10 cellular contexts compared by ENCODE assay signal in genomic region chr6:166495487-166496314, GRCh38.
"Had no signal": no experiment of that assay in that cellular context is flagged by ENCODE, and none has a peak within 500 bp of the region (broad histone marks: within the 10 kb centered on the region; RNA-seq: fewer than 3 reads in every experiment).

No MANE protein-coding gene starts in this region.

- H3K4me3 ChIP-seq: esophagus muscularis mucosa, hepatocyte, left lung, spleen, thyroid gland had no signal

- H3K27ac ChIP-seq: esophagus muscularis mucosa, hepatocyte, left lung, spleen, thyroid gland had no signal

- H3K9me3 ChIP-seq: esophagus muscularis mucosa, left lung, spleen, thyroid gland had no signal

- H3K27me3 ChIP-seq: esophagus muscularis mucosa, hepatocyte, left lung, spleen, thyroid gland had no signal

- DNase-seq: activated CD8-positive, alpha-beta memory T cell treated with anti-CD3 and anti-CD28 coated beads, Interleukin-2, amount 50 U/mL, for 48 hours; activated naive CD8-positive, alpha-beta T cell treated with anti-CD3 and anti-CD28 coated beads, Interleukin-2, amount 10 ng/mL, durations not matched to agents 7 days and 5 days; left lung; mammary epithelial cell; natural killer cell; SIG-M5; thyroid gland had no signal

- H3K27me3 Mint-ChIP-seq: activated naive CD8-positive, alpha-beta T cell treated with anti-CD3 and anti-CD28 coated beads, Interleukin-2, amount 10 ng/mL, durations not matched to agents 7 days and 5 days had no signal

- H3K79me2 ChIP-seq: hepatocyte had no signal

- H3K4me2 ChIP-seq: hepatocyte had no signal

- H3K9me3 Mint-ChIP-seq: activated naive CD8-positive, alpha-beta T cell treated with anti-CD3 and anti-CD28 coated beads, Interleukin-2, amount 10 ng/mL, durations not matched to agents 7 days and 5 days; natural killer cell had no signal

- H3K27ac Mint-ChIP-seq: activated naive CD8-positive, alpha-beta T cell treated with anti-CD3 and anti-CD28 coated beads, Interleukin-2, amount 10 ng/mL, durations not matched to agents 7 days and 5 days; natural killer cell had no signal

- ATAC-seq: left lung, natural killer cell had no signal

- H2AFZ ChIP-seq: hepatocyte had no signal

- H3K4me3 Mint-ChIP-seq: activated naive CD8-positive, alpha-beta T cell treated with anti-CD3 and anti-CD28 coated beads, Interleukin-2, amount 10 ng/mL, durations not matched to agents 7 days and 5 days; natural killer cell had no signal

- H3K36me3 Mint-ChIP-seq: natural killer cell had no signal
